Comparison of ENCODE assay signal across 16 cellular contexts in genomic region chr20:34375977-34376430, GRCh38. TPM values are rescaled to one million over a fixed set of nuclear protein-coding genes. Genes with fewer than 3 reads are reported as not detected.
DNase-seq lines count a peak whose midpoint lies in the region; ATAC-seq and TF ChIP-seq lines count a peak whose summit lies in the region.
"Had no signal": no experiment of that assay in that cellular context is flagged by ENCODE, and none has a peak within 500 bp of the region (broad histone marks: within the 10 kb centered on the region; RNA-seq: fewer than 3 reads in every experiment).

No MANE protein-coding gene starts in this region.

- no peak for TF ChIP-seq CTCF in HEK293 (tag by site-specific recombination; IDR thresholded peaks at IDR 0.05)
- no peak for TF ChIP-seq CTCF in Panc1 (IDR thresholded peaks at IDR 0.05)
- TF ChIP-seq CTCF in omental fat pad (IDR thresholded peaks at IDR 0.05): no peak

- H3K4me1 ChIP-seq in CD8-positive, alpha-beta memory T cell (ENCODE audit: insufficient read depth, low read length): peaks cover 16% of the 10 kb centered on the region
- peaks cover 13% of the 10 kb centered on the region for H3K4me1 ChIP-seq in HEK293 (ENCODE audit: control insufficient read depth, insufficient read depth, low read length)
- peaks cover 26% of the 10 kb centered on the region for H3K4me1 ChIP-seq in Panc1 (ENCODE audit: control insufficient read depth, insufficient read depth, low read length)
- H3K4me1 ChIP-seq: gastrocnemius medialis had no signal

- DNase-seq in CD8-positive, alpha-beta memory T cell: no peak
- no peak for DNase-seq in Panc1 (ENCODE audit: low read depth, low spot score)
- DNase-seq in left lobe of liver (ENCODE audit: low spot score): no peak
- DNase-seq in epidermal melanocyte (ENCODE audit: insufficient read length, low spot score): no peak
- DNase-seq in HUDEP-2 (lab: John Stamatoyannopoulos, UW; ENCODE audit: unreplicated experiment in 76 of 76): no peak
- no peak for DNase-seq in omental fat pad (ENCODE audit: low spot score)
- DNase-seq: activated CD8-positive, alpha-beta T cell treated with anti-CD3 and anti-CD28 coated beads, Interleukin-2, amount 10 ng/mL, durations not matched to agents 7 days and 5 days; activated naive CD4-positive, alpha-beta T cell; gastrocnemius medialis; Karpas-422; naive thymus-derived CD4-positive, alpha-beta T cell; NCI-H446 treated with DMSO at 0.1 percent for 48 hours; T1000 had no signal

- peak overlapping the region in 5 of 8 donors; percentile 42 to 90 (median 67) for H3K27ac Mint-ChIP-seq in CD8-positive, alpha-beta memory T cell
- H3K27ac Mint-ChIP-seq: activated CD8-positive, alpha-beta T cell treated with anti-CD3 and anti-CD28 coated beads, Interleukin-2, amount 10 ng/mL, durations not matched to agents 7 days and 5 days had no signal

- H3K9me3 Mint-ChIP-seq in CD8-positive, alpha-beta memory T cell: no peaks in the 10 kb centered on the region
- H3K9me3 Mint-ChIP-seq: naive thymus-derived CD4-positive, alpha-beta T cell had no signal

- H3K4me3 ChIP-seq in CD8-positive, alpha-beta memory T cell (ENCODE audit: low read length): no peak overlapping the region
- H3K4me3 ChIP-seq in HEK293 (ENCODE audit: low read depth, low read length) (no peak overlapping the region), Panc1 (ENCODE audit: low read depth in 2 of 2, low read length in 2 of 2) (no peak overlapping the region)
- H3K4me3 ChIP-seq: gastrocnemius medialis had no signal

- H3K27me3 Mint-ChIP-seq in CD8-positive, alpha-beta memory T cell: no peaks in the 10 kb centered on the region
- H3K27me3 Mint-ChIP-seq: naive thymus-derived CD4-positive, alpha-beta T cell had no signal

- in situ Hi-C loops in Panc1 (cut with HindIII; ENCODE audit: low pct_unique_long_range_greater_than_20kb, low sequenced_read_pairs): no loop called here

- CTCF ChIA-PET in CD8-positive, alpha-beta memory T cell (lab: Charles Lee): no interaction called here
- CTCF ChIA-PET in HEK293 (lab: Yijun Ruan, JAX): interaction anchor here (0.6 to 1.2 kb wide), 3 partner anchors 32 to 328 kb away, joined by 3 to 8 read pairs (median 5); no protein-coding TSS in a partner anchor
- CTCF ChIA-PET in Panc1 (lab: Charles Lee): interaction anchor here (1.1 kb wide), 1 partner anchor 63 kb away, joined by 6 read pairs; no protein-coding TSS in a partner anchor

- peaks cover 46 to 62% (median 60%) of the 10 kb centered on the region in 3 donors for H3K4me1 Mint-ChIP-seq in CD8-positive, alpha-beta memory T cell

- no peaks in the 10 kb centered on the region for H3K27me3 ChIP-seq in CD8-positive, alpha-beta memory T cell (ENCODE audit: insufficient read depth, low read length, poor library complexity, severe bottlenecking)
- no peaks in the 10 kb centered on the region for H3K27me3 ChIP-seq in Panc1 (ENCODE audit: control insufficient read depth, insufficient read depth, low read length)
- H3K27me3 ChIP-seq: gastrocnemius medialis had no signal

- no peaks in the 10 kb centered on the region for H3K36me3 ChIP-seq in CD8-positive, alpha-beta memory T cell (ENCODE audit: insufficient read depth, low read length)
- peaks cover 23 to 36% of the 10 kb centered on the region in 2 experiments for H3K36me3 ChIP-seq in HEK293 (ENCODE audit: control insufficient read depth in 2 of 2, insufficient read depth in 1 of 2, low read length in 2 of 2)
- H3K36me3 ChIP-seq in Panc1 (ENCODE audit: control insufficient read depth, insufficient read depth, low read length): no peaks in the 10 kb centered on the region

- peak; percentile 85 for ATAC-seq in Panc1
- ATAC-seq in left lobe of liver: peak; percentile 64
- no peak for ATAC-seq in omental fat pad (ENCODE audit: low FRiP score)
- ATAC-seq in GM19463 (IDR thresholded peaks at IDR 0.05; ENCODE audit: unreplicated experiment): no peak
- ATAC-seq: activated CD8-positive, alpha-beta T cell treated with anti-CD3 and anti-CD28 coated beads, Interleukin-2, amount 10 ng/mL, durations not matched to agents 7 days and 5 days; gastrocnemius medialis; naive thymus-derived CD4-positive, alpha-beta T cell had no signal

- H3K27ac ChIP-seq in CD8-positive, alpha-beta memory T cell (ENCODE audit: low read depth, low read length): no peak overlapping the region
- H3K27ac ChIP-seq in HEK293 (ENCODE audit: extremely low read depth, low read depth, low read length): peak overlapping the region; percentile 60
- peak overlapping the region; percentile 64 for H3K27ac ChIP-seq in Panc1 (ENCODE audit: low read length)
- H3K27ac ChIP-seq: gastrocnemius medialis, RWPE1 had no signal

- BruUV-seq in Panc1 (replicated peaks; lab: Mats Ljungman, UMichigan): no TSS peak

- H3K9me3 ChIP-seq in CD8-positive, alpha-beta memory T cell (ENCODE audit: low read length): no peaks in the 10 kb centered on the region
- no peaks in the 10 kb centered on the region for H3K9me3 ChIP-seq in HEK293 (ENCODE audit: control insufficient read depth, insufficient read depth, low read depth, low read length)
- H3K9me3 ChIP-seq in Panc1 (ENCODE audit: control insufficient read depth, insufficient read depth, low read depth, low read length): no peaks in the 10 kb centered on the region
- H3K9me3 ChIP-seq: gastrocnemius medialis had no signal

- H3K36me3 Mint-ChIP-seq in CD8-positive, alpha-beta memory T cell: peaks cover 0 to 51% (median 16%) of the 10 kb centered on the region in 3 donors

- peak overlapping the region in 5 of 7 donors; percentile 26 to 60 (median 41) for H3K4me3 Mint-ChIP-seq in CD8-positive, alpha-beta memory T cell
- H3K4me3 Mint-ChIP-seq: activated CD8-positive, alpha-beta T cell treated with anti-CD3 and anti-CD28 coated beads, Interleukin-2, amount 10 ng/mL, durations not matched to agents 7 days and 5 days; naive thymus-derived CD4-positive, alpha-beta T cell had no signal

- intact Hi-C loops in Panc1 (cut with micrococcal nuclease; ENCODE audit: unreplicated experiment): loop anchor here (5.0 kb wide), 1 partner anchor 64 kb away; no protein-coding TSS in a partner anchor

- POLR2A ChIA-PET in CD8-positive, alpha-beta memory T cell (lab: Charles Lee): no interaction called here
- POLR2A ChIA-PET in HEK293 (lab: Yijun Ruan, JAX): interaction anchor here (1.2 to 2.3 kb wide), 2 partner anchors 13 to 73 kb away, joined by 4 to 16 read pairs; partner anchors contain the start of genes AHCY and ITCH
- POLR2A ChIA-PET in Panc1 (lab: Charles Lee): no interaction called here

TF ChIP-seq in HEK293, 187 proteins besides CTCF, POLR2A, EP300 and RAD21 (continues in another document):
- peak; percentile 52; the same call in 1 of the 2 replicates for TF ChIP-seq TRIM28 (IDR thresholded peaks at IDR 0.05; ENCODE audit: borderline replicate concordance, low read length)
- no peak for TF ChIP-seq KLF17 (tag by site-specific recombination; IDR thresholded peaks at IDR 0.05)
- TF ChIP-seq ZNF157 (tag by site-specific recombination; IDR thresholded peaks at IDR 0.05): no peak
- TF ChIP-seq, protein P1, sequence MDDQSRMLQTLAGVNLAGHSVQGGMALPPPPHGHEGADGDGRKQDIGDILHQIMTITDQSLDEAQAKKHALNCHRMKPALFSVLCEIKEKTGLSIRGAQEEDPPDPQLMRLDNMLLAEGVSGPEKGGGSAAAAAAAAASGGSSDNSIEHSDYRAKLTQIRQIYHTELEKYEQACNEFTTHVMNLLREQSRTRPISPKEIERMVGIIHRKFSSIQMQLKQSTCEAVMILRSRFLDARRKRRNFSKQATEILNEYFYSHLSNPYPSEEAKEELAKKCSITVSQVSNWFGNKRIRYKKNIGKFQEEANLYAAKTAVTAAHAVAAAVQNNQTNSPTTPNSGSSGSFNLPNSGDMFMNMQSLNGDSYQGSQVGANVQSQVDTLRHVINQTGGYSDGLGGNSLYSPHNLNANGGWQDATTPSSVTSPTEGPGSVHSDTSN (CRISPR knock-in tag; IDR thresholded peaks at IDR 0.05): no peak
- no peak for TF ChIP-seq ZNF214 (tag by site-specific recombination; IDR thresholded peaks at IDR 0.05; ENCODE audit: borderline replicate concordance)
- TF ChIP-seq YY1 (tag by site-specific recombination; IDR thresholded peaks at IDR 0.05): no peak
- no peak for TF ChIP-seq ZNF311 (tag by site-specific recombination; IDR thresholded peaks at IDR 0.05; ENCODE audit: borderline replicate concordance)
- no peak for TF ChIP-seq RBAK (tag by site-specific recombination; IDR thresholded peaks at IDR 0.05)
- TF ChIP-seq ZNF274 (IDR thresholded peaks at IDR 0.05; ENCODE audit: low read length): no peak
- TF ChIP-seq ZNF274 (tag by site-specific recombination; IDR thresholded peaks at IDR 0.05; ENCODE audit: borderline replicate concordance): no peak

RNA-seq across cellular contexts. Expression of gene ITCH, which starts 12.9 kb away (rescaled TPM):
- total RNA-seq in CD8-positive, alpha-beta memory T cell: 10 to 100 TPM; 45.6 to 51.7 TPM
- 38.0 TPM for polyA plus RNA-seq in CD8-positive, alpha-beta memory T cell
- total RNA-seq in Panc1 (2021; ENCODE audit: unreplicated experiment) (63.9 TPM), left lobe of liver (45.6 TPM), omental fat pad (10 to 100 TPM; 50.3 to 67.6 (median 55.2) TPM)
- 32.5 TPM for polyA plus RNA-seq in Panc1 (2012; ENCODE audit: insufficient read length)

Comparison
In these comparisons a context has a peak if more than half of its experiments do, and no peak if none do; other contexts are left out.
1. ATAC-seq: peak in Panc1 (single experiment) and left lobe of liver (single experiment); none in omental fat pad (single experiment) and GM19463 (single experiment).